Comparison of ENCODE assay signal across 23 cellular contexts in the genomic region with DNA sequence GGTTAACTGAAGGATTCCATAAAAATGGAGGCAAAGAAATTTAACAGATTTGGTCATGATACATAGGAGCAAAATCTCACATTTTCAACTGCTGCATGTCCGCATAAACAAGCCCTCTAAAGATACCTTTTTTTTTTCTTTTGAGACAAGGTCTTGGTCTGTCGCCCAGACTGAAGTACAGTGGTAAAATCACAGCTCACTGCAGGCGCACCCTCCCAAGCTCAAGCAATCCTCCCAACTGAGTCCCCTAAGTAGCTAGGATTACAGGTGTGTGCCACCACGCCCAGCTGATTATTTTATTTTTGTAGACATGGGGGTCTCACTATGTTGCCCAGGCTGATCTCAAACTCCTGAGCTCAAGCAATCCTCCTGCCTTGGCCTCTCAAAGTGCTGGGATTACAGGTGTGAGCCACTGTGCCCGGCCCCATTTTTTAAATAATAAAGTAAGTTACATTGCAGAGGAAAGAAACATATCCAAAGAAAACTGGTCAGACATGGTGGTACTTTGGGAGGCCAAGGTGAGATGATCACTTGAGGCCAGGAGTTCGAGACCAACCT.
"Had no signal": no experiment of that assay in that cellular context is flagged by ENCODE, and none has a peak within 500 bp of the region (broad histone marks: within the 10 kb centered on the region; RNA-seq: fewer than 3 reads in every experiment).

No MANE protein-coding gene starts in this region.

- ATAC-seq: esophagus mucosa; right lobe of liver; stimulated activated naive B cell treated with anti-CD40 and anti-IgM and Interleukin-4, amounts not matched to agents 10 μg/mL and 1 μg/mL and 100 μg/mL, for 72 hours had no signal

- H3K4me1 ChIP-seq: ascending aorta, right lobe of liver, vagina had no signal

- H3K27me3 Mint-ChIP-seq: activated naive CD8-positive, alpha-beta T cell; central memory CD8-positive, alpha-beta T cell; memory B cell; stimulated activated naive B cell treated with anti-CD40 and anti-IgM and Interleukin-4, amounts not matched to agents 10 μg/mL and 1 μg/mL and 100 μg/mL, for 72 hours had no signal

- H3K4me3 ChIP-seq: adrenal gland, ascending aorta, hepatocyte, right lobe of liver, skin epidermis, vagina had no signal

- H3K9me3 ChIP-seq: adrenal gland, ascending aorta, right lobe of liver, vagina had no signal

- H3K27me3 ChIP-seq: adrenal gland, ascending aorta, hepatocyte, right lobe of liver, vagina had no signal

- H3K9me3 Mint-ChIP-seq: central memory CD8-positive, alpha-beta T cell; memory B cell; stimulated activated naive B cell treated with anti-CD40 and anti-IgM and Interleukin-4, amounts not matched to agents 10 μg/mL and 1 μg/mL and 100 μg/mL, for 72 hours; T-helper 1 cell treated with Interleukin-12 subunit alpha and Interleukin-12 subunit beta and Interleukin-4 antibody, amounts not matched to agents 30 μg/mL and 1 μg/mL, for 36 hours had no signal

- H3K27ac Mint-ChIP-seq: activated naive CD8-positive, alpha-beta T cell; memory B cell; stimulated activated naive B cell treated with anti-CD40 and anti-IgM and Interleukin-4, amounts not matched to agents 10 μg/mL and 1 μg/mL and 100 μg/mL, for 72 hours; T-helper 1 cell treated with Interleukin-12 subunit alpha and Interleukin-12 subunit beta and Interleukin-4 antibody, amounts not matched to agents 30 μg/mL and 1 μg/mL, for 36 hours had no signal

- H3K4me3 Mint-ChIP-seq: activated naive CD8-positive, alpha-beta T cell; central memory CD8-positive, alpha-beta T cell; memory B cell; stimulated activated naive B cell treated with anti-CD40 and anti-IgM and Interleukin-4, amounts not matched to agents 10 μg/mL and 1 μg/mL and 100 μg/mL, for 72 hours; T-helper 1 cell treated with Interleukin-12 subunit alpha and Interleukin-12 subunit beta and Interleukin-4 antibody, amounts not matched to agents 30 μg/mL and 1 μg/mL, for 36 hours had no signal

- DNase-seq: activated CD4-positive, alpha-beta T cell treated with anti-CD3 and anti-CD28 coated beads for 4 hours; activated CD4-positive, alpha-beta T cell treated with anti-CD3 and anti-CD28 coated beads, Interleukin-2, amount 50 U/mL, for 48 hours; activated CD4-positive, CD25-positive, alpha-beta regulatory T cell; activated gamma-delta T cell treated with Interleukin-2 at 50 U/mL for 16 hours; effector memory CD4-positive, alpha-beta T cell; foreskin melanocyte; glutamatergic neuron; occipital lobe; right lobe of liver; stimulated activated CD4-positive, alpha-beta T cell treated with anti-CD3 and anti-CD28 coated beads, Interleukin-1b, Interleukin-23, amount 100 ng/mL, for 48 hours; stimulated activated naive B cell treated with anti-CD40 and anti-IgM and Interleukin-4, amounts not matched to agents 10 μg/mL and 1 μg/mL and 100 μg/mL, for 72 hours; T1000; trophoblast cell had no signal

- H3K27ac ChIP-seq: adrenal gland, ascending aorta, hepatocyte, right lobe of liver, skin epidermis, vagina had no signal

- H3K36me3 ChIP-seq: vagina had no signal
